ENCODE assay signal across 1 cellular context in genomic region chr5:91119265-91119664, GRCh38.
TF ChIP-seq lines count a peak whose summit lies in the region.

No MANE protein-coding gene starts in this region.

TF ChIP-seq in SK-N-SH, 30 proteins besides CTCF, POLR2A, EP300 and RAD21 (continued from another document):
- TF ChIP-seq TCF12 (IDR thresholded peaks at IDR 0.05) = no peak
- no peak for TF ChIP-seq MAX (IDR thresholded peaks at IDR 0.05; ENCODE audit: low read depth)
- no peak for TF ChIP-seq RCOR1 (IDR thresholded peaks at IDR 0.05; ENCODE audit: low read length)
- no peak for TF ChIP-seq JUND (IDR thresholded peaks at IDR 0.05)
- TF ChIP-seq RXRA (IDR thresholded peaks at IDR 0.05; ENCODE audit: borderline replicate concordance, low read depth) = no peak
- no peak for TF ChIP-seq TAF1 (IDR thresholded peaks at IDR 0.05; ENCODE audit: borderline replicate concordance, low read depth, low read length)
- no peak for TF ChIP-seq REST (IDR thresholded peaks at IDR 0.05; ENCODE audit: low read depth, low read length)
- TF ChIP-seq ELF1 (IDR thresholded peaks at IDR 0.05) = no peak
